In the genomic region with DNA sequence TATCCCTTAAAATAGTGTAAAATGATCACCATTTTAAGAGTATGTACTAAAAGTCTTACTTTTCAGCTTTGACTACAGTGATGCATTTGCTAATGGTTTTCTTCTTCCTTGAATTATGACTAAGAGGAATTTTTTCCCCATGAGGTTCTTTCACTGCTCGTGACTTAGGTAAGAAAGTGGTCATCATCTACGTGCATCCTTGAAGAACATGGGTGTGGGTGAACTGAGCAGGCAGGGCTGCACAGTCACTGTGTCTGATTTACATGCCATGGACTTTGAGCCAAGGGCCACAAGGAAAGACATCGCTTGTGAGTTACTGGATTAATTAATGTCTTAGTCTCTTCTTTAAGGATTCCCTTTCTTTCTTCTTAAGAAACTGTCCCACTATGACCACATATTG, we compare ENCODE assay signal across 29 cellular contexts. TPM values are rescaled to one million over a fixed set of nuclear protein-coding genes. Genes with fewer than 3 reads are reported as not detected.
DNase-seq lines count a peak whose midpoint lies in the region; ATAC-seq and TF ChIP-seq lines count a peak whose summit lies in the region.
"Had no signal": no experiment of that assay in that cellular context is flagged by ENCODE, and none has a peak within 500 bp of the region (broad histone marks: within the 10 kb centered on the region; RNA-seq: fewer than 3 reads in every experiment).

No MANE protein-coding gene starts in this region.

- intact Hi-C loops in left colon (cut with DNase I, micrococcal nuclease) = no loop called here
- intact Hi-C loops in left lung (cut with DNase I) = no loop called here

- H3K36me3 ChIP-seq in left lung = no peaks in the 10 kb centered on the region
- H3K36me3 ChIP-seq: cardiac muscle cell, esophagus muscularis mucosa, gastroesophageal sphincter, HAP-1, left ventricle myocardium inferior, neural progenitor cell, SJSA1 had no signal

- ATAC-seq in esophagus mucosa (peak; percentile 76), left colon (peak; percentile 99), left lung (no peak)
- ATAC-seq: gastroesophageal sphincter had no signal

- H3K27me3 ChIP-seq in left lung = no peaks in the 10 kb centered on the region
- H3K27me3 ChIP-seq: cardiac muscle cell, esophagus muscularis mucosa, neural progenitor cell had no signal

- no peak for TF ChIP-seq CTCF in left lung (IDR thresholded peaks at IDR 0.05)

- peaks cover 0 to 11% of the 10 kb centered on the region in 2 donors for H3K4me1 ChIP-seq in left lung
- H3K4me1 ChIP-seq: gastroesophageal sphincter, HAP-1, left ventricle myocardium inferior, parathyroid adenoma, SJSA1 had no signal

- H3K9me3 ChIP-seq in left lung = no peaks in the 10 kb centered on the region
- H3K9me3 ChIP-seq: esophagus muscularis mucosa, gastroesophageal sphincter, HAP-1, SJSA1 had no signal

- no peak overlapping the region for H3K4me3 ChIP-seq in left lung
- H3K4me3 ChIP-seq: cardiac muscle cell, esophagus muscularis mucosa, gastroesophageal sphincter, HAP-1, left ventricle myocardium inferior, neural progenitor cell, SJSA1, skin epidermis had no signal

- DNase-seq in EL (peak; percentile 24), RKO (ENCODE audit: low spot score) (peak; percentile 76), left colon (no peak), GM03348 (ENCODE audit: low spot score) (no peak), left lung (no peak), cortex of kidney (lab: John Stamatoyannopoulos, UW) (no peak)
- DNase-seq: activated CD4-positive, alpha-beta T cell treated with anti-CD3 and anti-CD28 coated beads, Interleukin-2, amount 10 ng/mL, durations not matched to agents 7 days and 5 days; activated effector memory CD4-positive, alpha-beta T cell treated with Interleukin-2 at 50 U/mL for 16 hours; anterior cingulate cortex; CD4-positive, alpha-beta T cell; effector memory CD4-positive, alpha-beta T cell; hypothalamus; left ventricle myocardium inferior; mesendoderm; NCI-H1048; NCI-H2107; NCI-H446; NCI-H82; RPMI8226; stimulated activated naive CD4-positive, alpha-beta T cell had no signal

- no peak overlapping the region for H3K27ac ChIP-seq in left lung
- H3K27ac ChIP-seq: cardiac muscle cell, esophagus muscularis mucosa, gastroesophageal sphincter, left ventricle myocardium inferior, neural progenitor cell, parathyroid adenoma, SJSA1, skin epidermis had no signal

RNA-seq across cellular contexts. Expression of a gene that starts 33.3 kb away (rescaled TPM):
- total RNA-seq in esophagus mucosa (31.6 TPM), left colon (10 to 100 TPM in 1 of 2 donors, 1 to 10 TPM in 1; 10.0 to 12.2 TPM), left lung (10 to 100 TPM; 22.0 to 55.8 TPM)

RNA-seq across cellular contexts. Expression of a gene that starts 35.3 kb away (rescaled TPM):
- total RNA-seq in esophagus mucosa = 16.2 TPM
- 10 to 100 TPM; 30.2 to 35.0 TPM for total RNA-seq in left colon
- 10 to 100 TPM; 22.1 to 23.2 TPM for total RNA-seq in left lung

Comparison
In these comparisons a context has a peak if more than half of its experiments do, and no peak if none do; other contexts are left out.
1. DNase-seq: peak in EL (single experiment) and RKO (single experiment); none in left colon (0 of 2), GM03348 (single experiment), left lung (0 of 2) and cortex of kidney (single experiment).